In genomic region chr1:41920658-41921057, GRCh38 we compare ENCODE assay signal across 9 cellular contexts. TPM values are rescaled to one million over a fixed set of nuclear protein-coding genes. Genes with fewer than 3 reads are reported as not detected.
DNase-seq lines count a peak whose midpoint lies in the region; ATAC-seq and TF ChIP-seq lines count a peak whose summit lies in the region.
"Had no signal": no experiment of that assay in that cellular context is flagged by ENCODE, and none has a peak within 500 bp of the region (broad histone marks: within the 10 kb centered on the region; RNA-seq: fewer than 3 reads in every experiment).

No MANE protein-coding gene starts in this region.

- H3K4me3 ChIP-seq in CD8-positive, alpha-beta memory T cell (ENCODE audit: low read length): no peak overlapping the region
- H3K4me3 ChIP-seq in tibial nerve: no peak overlapping the region
- H3K4me3 ChIP-seq: thyroid gland had no signal

- no peaks in the 10 kb centered on the region for H3K27me3 ChIP-seq in CD8-positive, alpha-beta memory T cell (ENCODE audit: insufficient read depth, low read length, poor library complexity, severe bottlenecking)
- no peaks in the 10 kb centered on the region for H3K27me3 ChIP-seq in tibial nerve
- H3K27me3 ChIP-seq: thyroid gland had no signal

- CTCF ChIA-PET in CD8-positive, alpha-beta memory T cell (lab: Charles Lee): interaction anchor here (0.7 to 8.5 kb wide), 5 partner anchors 18 to 253 kb away, joined by 3 to 79 read pairs (median 4); no protein-coding TSS in a partner anchor
- CTCF ChIA-PET in GM10248 (lab: Yijun Ruan, JAX): no interaction called here

- H3K4me3 Mint-ChIP-seq in CD8-positive, alpha-beta memory T cell: peak overlapping the region in 6 of 7 donors; percentile 87 to 99 (median 92)
- H3K4me3 Mint-ChIP-seq in activated naive CD8-positive, alpha-beta T cell: peak overlapping the region; percentile 91

- H3K27ac Mint-ChIP-seq in CD8-positive, alpha-beta memory T cell: peak overlapping the region; percentile 66 to 99 (median 94)
- H3K27ac Mint-ChIP-seq in activated naive CD8-positive, alpha-beta T cell: peak overlapping the region; percentile 94

- H3K27me3 Mint-ChIP-seq in CD8-positive, alpha-beta memory T cell: peaks cover 0 to 6% of the 10 kb centered on the region in 2 donors
- H3K27me3 Mint-ChIP-seq in activated naive CD8-positive, alpha-beta T cell: no peaks in the 10 kb centered on the region

- H3K27ac ChIP-seq in CD8-positive, alpha-beta memory T cell (ENCODE audit: low read depth, low read length): no peak overlapping the region
- no peak overlapping the region for H3K27ac ChIP-seq in tibial nerve
- H3K27ac ChIP-seq: thyroid gland had no signal

- no peak for TF ChIP-seq POLR2A in tibial nerve (IDR thresholded peaks at IDR 0.05)

- no peaks in the 10 kb centered on the region for H3K9me3 Mint-ChIP-seq in CD8-positive, alpha-beta memory T cell
- H3K9me3 Mint-ChIP-seq in activated naive CD8-positive, alpha-beta T cell (ENCODE audit: low read depth): no peaks in the 10 kb centered on the region

- WGBS in tibial nerve, 2 donors: 78 to 90% methylated on average over 2 of the region's 2 CpGs

- no peak for DNase-seq in CD8-positive, alpha-beta memory T cell
- DNase-seq in HPDE6-E6E7 (ENCODE audit: extremely low spot score) (peak; percentile 67), left kidney (ENCODE audit: low read depth, low spot score) (peak; percentile 43), tibial nerve (ENCODE audit: low spot score in 2 of 2) (no peak), GM10248 (ENCODE audit: extremely low spot score) (no peak)
- DNase-seq in NK-92 treated with Interleukin-12 subunit alpha and Interleukin-12 subunit beta, amount 100 ng/mL, for 24 hours (lab: John Stamatoyannopoulos, UW): no peak

- TF ChIP-seq EP300 in tibial nerve (IDR thresholded peaks at IDR 0.05): no peak

- no peaks in the 10 kb centered on the region for H3K9me3 ChIP-seq in CD8-positive, alpha-beta memory T cell (ENCODE audit: low read length)
- no peaks in the 10 kb centered on the region for H3K9me3 ChIP-seq in tibial nerve
- H3K9me3 ChIP-seq: thyroid gland had no signal

- H3K36me3 Mint-ChIP-seq in CD8-positive, alpha-beta memory T cell: peaks cover 0 to 2% (median 0%) of the 10 kb centered on the region in 3 donors
- no peaks in the 10 kb centered on the region for H3K36me3 Mint-ChIP-seq in activated naive CD8-positive, alpha-beta T cell

- POLR2A ChIA-PET in CD8-positive, alpha-beta memory T cell (lab: Charles Lee): interaction anchor here (0.6 to 5.9 kb wide), 7 partner anchors 10 to 762 kb away, joined by 3 to 72 read pairs (median 4); partner anchors contain the start of gene YBX1
- POLR2A ChIA-PET in GM10248 (lab: Yijun Ruan, JAX): no interaction called here

- H3K36me3 ChIP-seq in CD8-positive, alpha-beta memory T cell (ENCODE audit: insufficient read depth, low read length): no peaks in the 10 kb centered on the region
- H3K36me3 ChIP-seq in tibial nerve: no peaks in the 10 kb centered on the region
- H3K36me3 ChIP-seq: thyroid gland had no signal

- no peak for ATAC-seq in HG03025 (IDR thresholded peaks at IDR 0.05; ENCODE audit: low FRiP score, unreplicated experiment)

- TF ChIP-seq CTCF in tibial nerve (IDR thresholded peaks at IDR 0.05) (no peak), GM10248 (IDR thresholded peaks at IDR 0.05; ENCODE audit: control extremely low read depth, extremely low read depth, low read depth, missing control alignments) (no peak)

- peaks cover 47 to 54% (median 52%) of the 10 kb centered on the region in 3 donors for H3K4me1 Mint-ChIP-seq in CD8-positive, alpha-beta memory T cell
- peaks cover 51% of the 10 kb centered on the region for H3K4me1 Mint-ChIP-seq in activated naive CD8-positive, alpha-beta T cell (ENCODE audit: low read depth)

- H3K4me1 ChIP-seq in CD8-positive, alpha-beta memory T cell (ENCODE audit: insufficient read depth, low read length): peaks cover 40% of the 10 kb centered on the region
- H3K4me1 ChIP-seq in tibial nerve: peaks cover 0 to 37% (median 16%) of the 10 kb centered on the region in 4 donors

RNA-seq across cellular contexts. Expression of gene HIVEP3, which starts 1.9 kb away (rescaled TPM):
- total RNA-seq in CD8-positive, alpha-beta memory T cell: 10 to 100 TPM; 23.0 to 24.0 TPM
- 15.1 TPM for polyA plus RNA-seq in CD8-positive, alpha-beta memory T cell
- 1 to 10 TPM; 4.2 to 6.5 (median 4.7) TPM for total RNA-seq in tibial nerve

Comparison
In these comparisons a context has a peak if more than half of its experiments do, and no peak if none do; other contexts are left out.
1. DNase-seq: peak in HPDE6-E6E7 (single experiment) and left kidney (single experiment); none in CD8-positive, alpha-beta memory T cell (0 of 5), NK-92 treated with Interleukin-12 subunit alpha and Interleukin-12 subunit beta, amount 100 ng/mL, for 24 hours (single experiment), tibial nerve (0 of 2) and GM10248 (single experiment).